ENCODE assay signal across 22 cellular contexts in the genomic region with DNA sequence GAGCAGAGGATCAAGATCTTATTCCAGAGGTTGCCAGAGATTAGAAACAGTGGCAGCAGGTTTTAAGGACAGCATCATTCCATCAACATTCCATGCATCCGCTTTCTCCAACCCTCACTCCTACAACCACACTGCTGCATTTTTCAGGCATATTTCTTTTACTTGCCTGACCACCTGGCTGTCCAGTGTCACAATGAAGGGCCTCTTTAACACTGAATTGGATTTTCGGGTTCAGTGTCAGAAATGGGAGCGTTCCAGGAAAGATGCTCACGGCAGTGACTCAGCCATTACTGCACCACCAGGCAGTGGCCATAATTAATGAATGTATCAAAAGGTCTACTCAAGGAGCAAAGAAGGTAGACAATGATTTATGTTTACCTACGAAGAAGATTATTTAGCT.
DNase-seq lines count a peak whose midpoint lies in the region; ATAC-seq and TF ChIP-seq lines count a peak whose summit lies in the region.
"Had no signal": no experiment of that assay in that cellular context is flagged by ENCODE, and none has a peak within 500 bp of the region (broad histone marks: within the 10 kb centered on the region; RNA-seq: fewer than 3 reads in every experiment).

No MANE protein-coding gene starts in this region.

- WGBS in trophoblast cell (ENCODE audit: extremely low coverage, insufficient coverage, insufficient read length) = no CpG with 5 or more reads among the region's 5 CpGs

- H3K9me3 ChIP-seq in trophoblast cell (ENCODE audit: insufficient read depth, low read depth, low read length) = no peaks in the 10 kb centered on the region
- H3K9me3 ChIP-seq: A549, Caco-2 had no signal

- H3F3A ChIP-seq in GM23338 (replicated peaks; ENCODE audit: low read depth) = no peaks in the 10 kb centered on the region

- no peak for TF ChIP-seq CTCF in GM23338 (conservative IDR thresholded peaks at IDR 0.05; ENCODE audit: low read depth in 2 of 2)
- no peak for TF ChIP-seq CTCF in endothelial cell (IDR thresholded peaks at IDR 0.05; ENCODE audit: unreplicated experiment)

- no peaks in the 10 kb centered on the region for H3K36me3 Mint-ChIP-seq in GM23338 (ENCODE audit: low read depth)
- no peaks in the 10 kb centered on the region for H3K36me3 Mint-ChIP-seq in endothelial cell (ENCODE audit: low read depth, unreplicated experiment)
- H3K36me3 Mint-ChIP-seq in activated naive CD4-positive, alpha-beta T cell treated with anti-CD3 and anti-CD28 coated beads for 36 hours (ENCODE audit: low read depth) = no peaks in the 10 kb centered on the region
- H3K36me3 Mint-ChIP-seq in stimulated activated memory B cell treated with anti-CD40 and anti-IgM and Interleukin-4, amounts not matched to agents 10 μg/mL and 1 μg/mL and 100 μg/mL, for 72 hours = no peaks in the 10 kb centered on the region

- H4K8ac ChIP-seq in trophoblast cell (ENCODE audit: low read depth, low read length) = no peak overlapping the region

- no peak overlapping the region for H2BK120ac ChIP-seq in trophoblast cell (ENCODE audit: insufficient read depth, low read length, poor library complexity)

- H3K4me3 ChIP-seq in GM23338 = no peak overlapping the region
- H3K4me3 ChIP-seq in trophoblast cell (ENCODE audit: low read depth, low read length) = no peak overlapping the region
- H3K4me3 ChIP-seq: A549, GM12878, GM23248 had no signal

- no peak overlapping the region for H3K4ac ChIP-seq in trophoblast cell (ENCODE audit: low read depth, low read length)

- H3K4me1 ChIP-seq in GM23338 (ENCODE audit: insufficient read depth) (peaks cover 12% of the 10 kb centered on the region), trophoblast cell (ENCODE audit: control insufficient read depth in 1 of 2, insufficient read depth in 2 of 2, low read length in 2 of 2) (peaks cover 0 to 4% of the 10 kb centered on the region in 2 experiments)
- H3K4me1 ChIP-seq: A549 had no signal

- no peak overlapping the region for H3K14ac ChIP-seq in trophoblast cell (ENCODE audit: low read length)

- H2BK12ac ChIP-seq in trophoblast cell (ENCODE audit: low read length) = no peak overlapping the region

- no peak overlapping the region for H3K23ac ChIP-seq in trophoblast cell (ENCODE audit: low read length)

- H3K18ac ChIP-seq in trophoblast cell (ENCODE audit: low read length) = no peak overlapping the region

- peaks cover 3% of the 10 kb centered on the region for H3K27me3 Mint-ChIP-seq in GM23338 (ENCODE audit: insufficient read depth, low read depth, poor library complexity)
- H3K27me3 Mint-ChIP-seq in endothelial cell (ENCODE audit: unreplicated experiment) = peaks cover 10% of the 10 kb centered on the region
- no peaks in the 10 kb centered on the region for H3K27me3 Mint-ChIP-seq in activated naive CD4-positive, alpha-beta T cell treated with anti-CD3 and anti-CD28 coated beads for 36 hours (ENCODE audit: low read depth)
- no peaks in the 10 kb centered on the region for H3K27me3 Mint-ChIP-seq in stimulated activated memory B cell treated with anti-CD40 and anti-IgM and Interleukin-4, amounts not matched to agents 10 μg/mL and 1 μg/mL and 100 μg/mL, for 72 hours
- H3K27me3 Mint-ChIP-seq: CD4-positive, alpha-beta T cell; IgD-negative memory B cell had no signal

- H3K9ac ChIP-seq in trophoblast cell (ENCODE audit: low read length) = no peak overlapping the region
- H3K9ac ChIP-seq: GM23248 had no signal

- H3K4me2 ChIP-seq in GM23338 = no peak overlapping the region
- no peak overlapping the region for H3K4me2 ChIP-seq in trophoblast cell (ENCODE audit: low read length)
- H3K4me2 ChIP-seq: A549 had no signal

- ATAC-seq in GM23338 = no peak
- ATAC-seq in stimulated activated memory B cell treated with anti-CD40 and anti-IgM and Interleukin-4, amounts not matched to agents 10 μg/mL and 1 μg/mL and 100 μg/mL, for 72 hours = no peak
- ATAC-seq: A549, GM12878, HCT116, HepG2 had no signal

- H3K4me1 Mint-ChIP-seq in GM23338 (peaks cover 25% of the 10 kb centered on the region), endothelial cell (ENCODE audit: unreplicated experiment) (peaks cover 13% of the 10 kb centered on the region)
- H3K4me1 Mint-ChIP-seq in activated naive CD4-positive, alpha-beta T cell treated with anti-CD3 and anti-CD28 coated beads for 36 hours (ENCODE audit: low read depth) = no peaks in the 10 kb centered on the region
- H3K4me1 Mint-ChIP-seq in stimulated activated memory B cell treated with anti-CD40 and anti-IgM and Interleukin-4, amounts not matched to agents 10 μg/mL and 1 μg/mL and 100 μg/mL, for 72 hours = no peaks in the 10 kb centered on the region
- H3K4me1 Mint-ChIP-seq: IgD-negative memory B cell had no signal

- H2BK5ac ChIP-seq in trophoblast cell (ENCODE audit: low read depth, low read length, poor library complexity) = no peak overlapping the region

- H4K91ac ChIP-seq in trophoblast cell (ENCODE audit: low read depth, low read length) = no peak overlapping the region

- H2AFZ ChIP-seq in GM23338 = 0 out of 2 replicates have a peak overlapping the region, but pooled peaks have one; percentile 48
- H2AFZ ChIP-seq in trophoblast cell (ENCODE audit: insufficient read depth, low read length, poor library complexity) = no peak overlapping the region
- H2AFZ ChIP-seq: GM23248 had no signal

- no peaks in the 10 kb centered on the region for H3K27me3 ChIP-seq in GM23338 (ENCODE audit: insufficient read depth)
- H3K27me3 ChIP-seq in trophoblast cell (ENCODE audit: insufficient read depth, low read length) = no peaks in the 10 kb centered on the region

- H3K79me2 ChIP-seq in GM23338 (replicated peaks; ENCODE audit: insufficient read depth) = no peaks in the 10 kb centered on the region
- H3K79me2 ChIP-seq in trophoblast cell (ENCODE audit: control insufficient read depth, insufficient read depth, low read length, poor library complexity) = no peaks in the 10 kb centered on the region

- intact Hi-C loops in activated naive CD4-positive, alpha-beta T cell treated with anti-CD3 and anti-CD28 coated beads for 36 hours (cut with micrococcal nuclease) = no loop called here

- DNase-seq in GM23338 (ENCODE audit: low spot score) = no peak
- peak; percentile 13 for DNase-seq in NCI-H82 treated with DMSO at 0.1 percent for 48 hours (lab: John Stamatoyannopoulos, UW; ENCODE audit: unreplicated experiment)
- no peak for DNase-seq in endothelial cell (ENCODE audit: low spot score)
- DNase-seq in trophoblast cell = peak; percentile 28 to 63
- DNase-seq in activated naive CD4-positive, alpha-beta T cell treated with anti-CD3 and anti-CD28 coated beads for 36 hours = no peak
- no peak for DNase-seq in NCI-H146 treated with DMSO at 0.1 percent for 48 hours (lab: John Stamatoyannopoulos, UW; ENCODE audit: unreplicated experiment)
- DNase-seq in stimulated activated naive CD4-positive, alpha-beta T cell treated with Interleukin-2 at 50 U/mL for 16 hours (lab: John Stamatoyannopoulos, UW) = no peak
- DNase-seq: AML-193; Caco-2; CD4-positive, alpha-beta T cell; DMS79 treated with DMSO at 0.1 percent for 48 hours; GM23248; H7; HFFc6; KBM-7 had no signal

- no peak overlapping the region for H2AK5ac ChIP-seq in trophoblast cell (ENCODE audit: low read length)

- H3K9me3 Mint-ChIP-seq in GM23338 (no peaks in the 10 kb centered on the region), endothelial cell (ENCODE audit: unreplicated experiment) (no peaks in the 10 kb centered on the region)
- H3K9me3 Mint-ChIP-seq in activated naive CD4-positive, alpha-beta T cell treated with anti-CD3 and anti-CD28 coated beads for 36 hours = no peaks in the 10 kb centered on the region
- H3K9me3 Mint-ChIP-seq in stimulated activated memory B cell treated with anti-CD40 and anti-IgM and Interleukin-4, amounts not matched to agents 10 μg/mL and 1 μg/mL and 100 μg/mL, for 72 hours = no peaks in the 10 kb centered on the region

- no peak overlapping the region for H4K12ac ChIP-seq in trophoblast cell (ENCODE audit: low read depth, low read length)

- H3K36me3 ChIP-seq in GM23338 (ENCODE audit: insufficient read depth) (no peaks in the 10 kb centered on the region), trophoblast cell (ENCODE audit: control insufficient read depth in 1 of 2, insufficient read depth in 2 of 2, low read length in 2 of 2) (no peaks in the 10 kb centered on the region)

- H3K27ac Mint-ChIP-seq in GM23338 = no peak overlapping the region
- peak overlapping the region; percentile 27 for H3K27ac Mint-ChIP-seq in endothelial cell (ENCODE audit: unreplicated experiment)
- no peak overlapping the region for H3K27ac Mint-ChIP-seq in activated naive CD4-positive, alpha-beta T cell treated with anti-CD3 and anti-CD28 coated beads for 36 hours
- no peak overlapping the region for H3K27ac Mint-ChIP-seq in stimulated activated memory B cell treated with anti-CD40 and anti-IgM and Interleukin-4, amounts not matched to agents 10 μg/mL and 1 μg/mL and 100 μg/mL, for 72 hours
- H3K27ac Mint-ChIP-seq: CD4-positive, alpha-beta T cell; HFFc6; IgD-negative memory B cell had no signal

- peaks cover 6% of the 10 kb centered on the region for H3K9me2 ChIP-seq in GM23338 (ENCODE audit: insufficient read depth)

- H4K20me1 ChIP-seq in GM23338 (replicated peaks; ENCODE audit: insufficient read depth) = no peaks in the 10 kb centered on the region

- H3K27ac ChIP-seq in GM23338 (ENCODE audit: low read depth) (no peak overlapping the region), trophoblast cell (ENCODE audit: low read depth, low read length) (no peak overlapping the region)
- H3K27ac ChIP-seq: A549, C4-2B, GM23248 had no signal

- H3K79me1 ChIP-seq in trophoblast cell (ENCODE audit: low read length) = no peaks in the 10 kb centered on the region

- no peak overlapping the region for H3K4me3 Mint-ChIP-seq in GM23338
- H3K4me3 Mint-ChIP-seq in endothelial cell (ENCODE audit: unreplicated experiment) = no peak overlapping the region
- H3K4me3 Mint-ChIP-seq in activated naive CD4-positive, alpha-beta T cell treated with anti-CD3 and anti-CD28 coated beads for 36 hours = no peak overlapping the region
- no peak overlapping the region for H3K4me3 Mint-ChIP-seq in stimulated activated memory B cell treated with anti-CD40 and anti-IgM and Interleukin-4, amounts not matched to agents 10 μg/mL and 1 μg/mL and 100 μg/mL, for 72 hours
- H3K4me3 Mint-ChIP-seq: CD4-positive, alpha-beta T cell; HFFc6; IgD-negative memory B cell had no signal

- CTCF ChIA-PET in activated naive CD4-positive, alpha-beta T cell treated with anti-CD3 and anti-CD28 coated beads for 36 hours (lab: Charles Lee) = no interaction called here

TF ChIP-seq in GM23338, 12 proteins besides CTCF, POLR2A, EP300 and RAD21:
- TF ChIP-seq CREB1 (CRISPR knock-in tag; IDR thresholded peaks at IDR 0.05; ENCODE audit: low read depth) = no peak

Comparison
In these comparisons a context has a peak if more than half of its experiments do, and no peak if none do; other contexts are left out.
1. DNase-seq: peak in NCI-H82 treated with DMSO at 0.1 percent for 48 hours (single experiment) and trophoblast cell (2 of 2); none in GM23338 (single experiment), endothelial cell (single experiment), activated naive CD4-positive, alpha-beta T cell treated with anti-CD3 and anti-CD28 coated beads for 36 hours (single experiment), NCI-H146 treated with DMSO at 0.1 percent for 48 hours (single experiment) and stimulated activated naive CD4-positive, alpha-beta T cell treated with Interleukin-2 at 50 U/mL for 16 hours (single experiment).